In the genomic region with DNA sequence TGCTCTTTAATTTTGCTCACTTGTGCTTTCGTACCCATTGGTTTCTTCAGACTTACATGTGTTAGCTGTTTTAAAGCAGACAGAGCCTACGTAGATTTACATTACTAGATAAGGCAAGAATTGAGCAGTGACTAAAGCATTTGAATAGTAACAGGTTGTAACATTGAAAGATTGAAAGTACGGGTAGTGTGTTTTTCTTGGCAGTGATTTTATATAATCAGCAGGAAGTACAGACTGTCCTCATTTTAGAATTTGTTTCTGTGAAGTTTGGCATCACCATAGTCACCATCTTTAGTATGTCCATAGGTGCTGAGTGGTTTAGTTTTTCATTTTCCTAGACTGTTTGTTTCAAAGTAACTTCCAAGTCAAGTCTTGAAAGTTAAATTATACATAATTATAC, we compare ENCODE assay signal across 23 cellular contexts. TPM values are rescaled to one million over a fixed set of nuclear protein-coding genes. Genes with fewer than 3 reads are reported as not detected.
DNase-seq lines count a peak whose midpoint lies in the region; ATAC-seq, FAIRE-seq and TF ChIP-seq lines count a peak whose summit lies in the region.
"Had no signal": no experiment of that assay in that cellular context is flagged by ENCODE, and none has a peak within 500 bp of the region (broad histone marks: within the 10 kb centered on the region; RNA-seq: fewer than 3 reads in every experiment).

No MANE protein-coding gene starts in this region.

- no peak for TF ChIP-seq CTCF in chondrocyte (IDR thresholded peaks at IDR 0.05)
- TF ChIP-seq CTCF in pancreas (IDR thresholded peaks at IDR 0.05) = no peak

- no peaks in the 10 kb centered on the region for H3K27me3 Mint-ChIP-seq in CD4-positive, CD25-positive, alpha-beta regulatory T cell
- no peaks in the 10 kb centered on the region for H3K27me3 Mint-ChIP-seq in chondrocyte (ENCODE audit: low read depth)
- no peaks in the 10 kb centered on the region for H3K27me3 Mint-ChIP-seq in activated CD4-positive, alpha-beta T cell treated with anti-CD3 and anti-CD28 coated beads, Interleukin-2, amount 10 ng/mL, durations not matched to agents 7 days and 5 days
- H3K27me3 Mint-ChIP-seq: activated CD8-positive, alpha-beta T cell treated with anti-CD3 and anti-CD28 coated beads for 36 hours; stimulated activated memory B cell treated with anti-CD40 and anti-IgM and Interleukin-4, amounts not matched to agents 10 μg/mL and 1 μg/mL and 100 μg/mL, for 72 hours had no signal

- no peaks in the 10 kb centered on the region for H3K9me3 ChIP-seq in CD4-positive, CD25-positive, alpha-beta regulatory T cell (ENCODE audit: control insufficient read depth in 2 of 2, low read length in 2 of 2)
- no peaks in the 10 kb centered on the region for H3K9me3 ChIP-seq in pancreas
- H3K9me3 ChIP-seq: vagina had no signal

- peak; percentile 81 for FAIRE-seq in pancreas (lab: Jason Lieb, UNC)
- FAIRE-seq: H1, HTR-8/SVneo had no signal

- H3K4me3 Mint-ChIP-seq in CD4-positive, CD25-positive, alpha-beta regulatory T cell = no peak overlapping the region
- H3K4me3 Mint-ChIP-seq in chondrocyte (ENCODE audit: unreplicated experiment) = no peak overlapping the region
- H3K4me3 Mint-ChIP-seq in activated CD4-positive, alpha-beta T cell treated with anti-CD3 and anti-CD28 coated beads, Interleukin-2, amount 10 ng/mL, durations not matched to agents 7 days and 5 days = no peak overlapping the region
- H3K4me3 Mint-ChIP-seq: activated CD8-positive, alpha-beta T cell treated with anti-CD3 and anti-CD28 coated beads for 36 hours; neural progenitor cell; stimulated activated memory B cell treated with anti-CD40 and anti-IgM and Interleukin-4, amounts not matched to agents 10 μg/mL and 1 μg/mL and 100 μg/mL, for 72 hours had no signal

- 42 to 50% methylated on average over 3 of the region's 3 CpGs for WGBS in pancreas, 2 donors

- H3K4me1 ChIP-seq in CD4-positive, CD25-positive, alpha-beta regulatory T cell (ENCODE audit: control insufficient read depth, insufficient read depth, low read length, poor library complexity, severe bottlenecking) = no peaks in the 10 kb centered on the region
- peaks cover 4 to 16% (median 9%) of the 10 kb centered on the region in 3 donors for H3K4me1 ChIP-seq in pancreas
- H3K4me1 ChIP-seq: vagina had no signal

- no peak overlapping the region for H3K4me3 ChIP-seq in CD4-positive, CD25-positive, alpha-beta regulatory T cell (ENCODE audit: low read depth, low read length)
- no peak overlapping the region for H3K4me3 ChIP-seq in pancreas
- H3K4me3 ChIP-seq: coronary artery, neural progenitor cell, skin epidermis, vagina had no signal

- H3K36me3 Mint-ChIP-seq in CD4-positive, CD25-positive, alpha-beta regulatory T cell = peaks cover 52% of the 10 kb centered on the region
- H3K36me3 Mint-ChIP-seq in chondrocyte (ENCODE audit: low read depth) = peaks cover 46% of the 10 kb centered on the region
- peaks cover 69% of the 10 kb centered on the region for H3K36me3 Mint-ChIP-seq in activated CD4-positive, alpha-beta T cell treated with anti-CD3 and anti-CD28 coated beads, Interleukin-2, amount 10 ng/mL, durations not matched to agents 7 days and 5 days (ENCODE audit: low read depth)

- H3K27ac ChIP-seq in CD4-positive, CD25-positive, alpha-beta regulatory T cell (ENCODE audit: insufficient read depth, low read length, poor library complexity, severe bottlenecking) = no peak overlapping the region
- H3K27ac ChIP-seq in pancreas = peak overlapping the region in 1 of 4 donors; percentile 27
- H3K27ac ChIP-seq: neural progenitor cell, vagina had no signal

- POLR2A ChIA-PET in activated CD4-positive, alpha-beta T cell treated with anti-CD3 and anti-CD28 coated beads, Interleukin-2, amount 10 ng/mL, durations not matched to agents 7 days and 5 days (lab: Charles Lee) = no interaction called here

- intact Hi-C loops in left cardiac atrium (cut with DNase I) = no loop called here
- intact Hi-C loops in pancreas (cut with DNase I) = no loop called here

- H3K27me3 ChIP-seq in CD4-positive, CD25-positive, alpha-beta regulatory T cell (ENCODE audit: control insufficient read depth, insufficient read depth, low read length) = no peaks in the 10 kb centered on the region
- H3K27me3 ChIP-seq in pancreas = no peaks in the 10 kb centered on the region
- H3K27me3 ChIP-seq: neural progenitor cell, vagina had no signal

- peaks cover 97% of the 10 kb centered on the region for H3K36me3 ChIP-seq in CD4-positive, CD25-positive, alpha-beta regulatory T cell (ENCODE audit: control insufficient read depth, insufficient read depth, low read length)
- H3K36me3 ChIP-seq in pancreas = peaks cover 0 to 47% (median 18%) of the 10 kb centered on the region in 3 donors

- peaks cover 5 to 14% (median 7%) of the 10 kb centered on the region in 4 donors for H3K4me1 Mint-ChIP-seq in CD4-positive, CD25-positive, alpha-beta regulatory T cell
- H3K4me1 Mint-ChIP-seq in chondrocyte (ENCODE audit: low read depth) = peaks cover 27% of the 10 kb centered on the region
- no peaks in the 10 kb centered on the region for H3K4me1 Mint-ChIP-seq in activated CD4-positive, alpha-beta T cell treated with anti-CD3 and anti-CD28 coated beads, Interleukin-2, amount 10 ng/mL, durations not matched to agents 7 days and 5 days
- H3K4me1 Mint-ChIP-seq: neural progenitor cell; stimulated activated memory B cell treated with anti-CD40 and anti-IgM and Interleukin-4, amounts not matched to agents 10 μg/mL and 1 μg/mL and 100 μg/mL, for 72 hours had no signal

- no peak for DNase-seq in CD4-positive, CD25-positive, alpha-beta regulatory T cell
- DNase-seq in chondrocyte (ENCODE audit: low spot score) = no peak
- DNase-seq in left cardiac atrium = no peak
- DNase-seq in pancreas = no peak
- DNase-seq in NCI-H2227 treated with DMSO at 0.1 percent for 48 hours (lab: John Stamatoyannopoulos, UW) = no peak
- no peak for DNase-seq in activated CD4-positive, alpha-beta T cell treated with anti-CD3 and anti-CD28 coated beads, Interleukin-2, amount 10 ng/mL, durations not matched to agents 7 days and 5 days
- DNase-seq: activated CD8-positive, alpha-beta T cell treated with anti-CD3 and anti-CD28 coated beads for 36 hours; COR-L47; erythroblast; mammary epithelial cell; MM.1S; NCI-H2081 treated with DMSO at 0.1 percent for 48 hours; NCI-H82 had no signal

- CTCF ChIA-PET in activated CD4-positive, alpha-beta T cell treated with anti-CD3 and anti-CD28 coated beads, Interleukin-2, amount 10 ng/mL, durations not matched to agents 7 days and 5 days (lab: Charles Lee) = no interaction called here

- ATAC-seq in CD4-positive, CD25-positive, alpha-beta regulatory T cell (ENCODE audit: low read depth in 2 of 2) = no peak
- ATAC-seq in left cardiac atrium (peak; percentile 58 to 70), pancreas (peak; percentile 41 to 91 (median 80)), GM18502 (IDR thresholded peaks at IDR 0.05; ENCODE audit: poor library complexity, unreplicated experiment) (no peak), GM21526 (IDR thresholded peaks at IDR 0.05; ENCODE audit: low FRiP score, unreplicated experiment) (no peak)
- ATAC-seq: activated CD8-positive, alpha-beta T cell treated with anti-CD3 and anti-CD28 coated beads for 36 hours; Panc1; stimulated activated memory B cell treated with anti-CD40 and anti-IgM and Interleukin-4, amounts not matched to agents 10 μg/mL and 1 μg/mL and 100 μg/mL, for 72 hours had no signal

- peak overlapping the region in 2 of 3 donors; percentile 5 to 21 for H3K27ac Mint-ChIP-seq in CD4-positive, CD25-positive, alpha-beta regulatory T cell
- H3K27ac Mint-ChIP-seq in chondrocyte (ENCODE audit: unreplicated experiment) = peak overlapping the region; percentile 84
- no peak overlapping the region for H3K27ac Mint-ChIP-seq in activated CD4-positive, alpha-beta T cell treated with anti-CD3 and anti-CD28 coated beads, Interleukin-2, amount 10 ng/mL, durations not matched to agents 7 days and 5 days
- H3K27ac Mint-ChIP-seq: neural progenitor cell; stimulated activated memory B cell treated with anti-CD40 and anti-IgM and Interleukin-4, amounts not matched to agents 10 μg/mL and 1 μg/mL and 100 μg/mL, for 72 hours had no signal

- H3K9me3 Mint-ChIP-seq in CD4-positive, CD25-positive, alpha-beta regulatory T cell = no peaks in the 10 kb centered on the region
- H3K9me3 Mint-ChIP-seq in chondrocyte (ENCODE audit: low read depth) = no peaks in the 10 kb centered on the region
- no peaks in the 10 kb centered on the region for H3K9me3 Mint-ChIP-seq in activated CD4-positive, alpha-beta T cell treated with anti-CD3 and anti-CD28 coated beads, Interleukin-2, amount 10 ng/mL, durations not matched to agents 7 days and 5 days
- H3K9me3 Mint-ChIP-seq: activated CD8-positive, alpha-beta T cell treated with anti-CD3 and anti-CD28 coated beads for 36 hours; neural progenitor cell; stimulated activated memory B cell treated with anti-CD40 and anti-IgM and Interleukin-4, amounts not matched to agents 10 μg/mL and 1 μg/mL and 100 μg/mL, for 72 hours had no signal

RNA-seq across cellular contexts. Expression of a gene that starts 14.0 kb away (rescaled TPM):
- total RNA-seq in CD4-positive, CD25-positive, alpha-beta regulatory T cell = 134 TPM
- polyA plus RNA-seq in CD4-positive, CD25-positive, alpha-beta regulatory T cell = 100 to 1,000 TPM; 203 to 241 (median 227) TPM
- 161 to 180 TPM (median 169 TPM) in 3 replicates for total RNA-seq in chondrocyte
- total RNA-seq in left cardiac atrium = 100 to 1,000 TPM; 172 to 187 TPM
- total RNA-seq in pancreas = 10 to 100 TPM; 57.5 to 81.7 (median 69.0) TPM
- polyA plus RNA-seq in pancreas = 10 to 100 TPM; 64.9 to 96.4 TPM
- total RNA-seq in activated CD4-positive, alpha-beta T cell treated with anti-CD3 and anti-CD28 coated beads, Interleukin-2, amount 10 ng/mL, durations not matched to agents 7 days and 5 days = 100 to 1,000 TPM; 194 to 217 TPM

Comparison
In these comparisons a context has a peak if more than half of its experiments do, and no peak if none do; other contexts are left out.
1. ATAC-seq: peak in left cardiac atrium (2 of 2) and pancreas (4 of 4); none in CD4-positive, CD25-positive, alpha-beta regulatory T cell (0 of 2), GM18502 (single experiment) and GM21526 (single experiment).